ENCODE assay signal across 8 cellular contexts in genomic region chr15:68114356-68114755, GRCh38.
DNase-seq lines count a peak whose midpoint lies in the region; TF ChIP-seq lines count a peak whose summit lies in the region.

No MANE protein-coding gene starts in this region.

- H3K27me3 ChIP-seq in SJSA1 (replicated peaks): no peaks in the 10 kb centered on the region
- H3K27me3 ChIP-seq in BE2C: no peaks in the 10 kb centered on the region

- peak overlapping the region; percentile 12; the same call in 1 of the 2 replicates for H3K27ac ChIP-seq in SJSA1

- no peaks in the 10 kb centered on the region for H3K36me3 ChIP-seq in SJSA1
- H3K36me3 ChIP-seq in BE2C: no peaks in the 10 kb centered on the region

- H3K4me3 ChIP-seq in SJSA1: peak overlapping the region; percentile 19
- peak overlapping the region; percentile 51 for H3K4me3 ChIP-seq in fibroblast of pulmonary artery (replicated peaks; ENCODE audit: low read depth, low read length)
- peak overlapping the region; percentile 30 for H3K4me3 ChIP-seq in skeletal muscle cell (ENCODE audit: low read depth, low read length)
- H3K4me3 ChIP-seq in BE2C (ENCODE audit: low read depth, low read length): no peak overlapping the region

- H3K4me1 ChIP-seq in SJSA1 (replicated peaks) (peaks cover 11% of the 10 kb centered on the region), BE2C (peaks cover 5% of the 10 kb centered on the region; the same call in 1 of the 2 replicates)

- H3K9me3 ChIP-seq in SJSA1 (replicated peaks) (no peaks in the 10 kb centered on the region), BE2C (no peaks in the 10 kb centered on the region)

- DNase-seq in GM13976 (ENCODE audit: low spot score) (peak; percentile 22), SJSA1 (ENCODE audit: low read depth in 1 of 2, low spot score in 2 of 2) (peak in 1 of 2 experiments; percentile 32), fibroblast of pulmonary artery (ENCODE audit: low read depth) (peak; percentile 37), skeletal muscle cell (ENCODE audit: low read depth) (no peak), NCI-H774 (lab: John Stamatoyannopoulos, UW) (no peak), cerebellar cortex (ENCODE audit: low spot score) (no peak), BE2C (no peak), NCI-H2171 (lab: John Stamatoyannopoulos, UW) (no peak)

- in situ Hi-C loops in GM13976 (cut with MboI; ENCODE audit: low sequenced_read_pairs, unreplicated experiment): no loop called here

- TF ChIP-seq CTCF in GM13976 (IDR thresholded peaks at IDR 0.05; ENCODE audit: borderline replicate concordance, control extremely low read depth, extremely low read depth, insufficient read depth, missing control alignments) (no peak), fibroblast of pulmonary artery (IDR thresholded peaks at IDR 0.05; ENCODE audit: low read length, missing control alignments) (no peak), BE2C (IDR thresholded peaks at IDR 0.05; ENCODE audit: low read depth, low read length) (no peak)

Comparison
In these comparisons a context has a peak if more than half of its experiments do, and no peak if none do; other contexts are left out.
1. DNase-seq: peak in GM13976 (single experiment) and fibroblast of pulmonary artery (single experiment); none in skeletal muscle cell (single experiment), NCI-H774 (single experiment), cerebellar cortex (single experiment), BE2C (single experiment) and NCI-H2171 (single experiment).